ENCODE assay signal across 9 cellular contexts in the genomic region with DNA sequence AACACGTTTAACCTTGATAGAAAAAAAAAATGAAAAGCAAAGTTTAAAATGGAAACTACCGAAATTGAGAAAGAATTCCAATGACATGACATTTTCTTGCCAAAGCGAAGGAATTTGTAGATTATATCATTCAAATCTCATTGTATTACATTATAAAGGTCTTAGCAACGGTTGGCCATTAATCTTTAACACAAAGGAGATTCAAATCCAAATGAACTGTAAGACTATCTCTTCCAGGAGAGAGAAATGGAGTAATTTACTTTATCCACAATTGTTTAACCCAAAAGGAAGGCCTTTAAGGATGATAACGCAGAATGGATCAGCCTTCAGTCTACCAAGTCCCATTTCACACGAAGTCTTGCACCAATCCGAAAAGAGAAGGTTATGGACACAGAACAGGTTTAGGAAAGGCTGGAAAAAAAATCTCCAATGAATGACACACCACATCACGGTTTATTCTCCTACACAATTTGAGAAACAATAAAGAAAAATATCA. TPM values are rescaled to one million over a fixed set of nuclear protein-coding genes. Genes with fewer than 3 reads are reported as not detected.
DNase-seq lines count a peak whose midpoint lies in the region; ATAC-seq, FAIRE-seq and TF ChIP-seq lines count a peak whose summit lies in the region.
"Had no signal": no experiment of that assay in that cellular context is flagged by ENCODE, and none has a peak within 500 bp of the region (broad histone marks: within the 10 kb centered on the region; RNA-seq: fewer than 3 reads in every experiment).

No MANE protein-coding gene starts in this region.

- peaks cover 25% of the 10 kb centered on the region for H3K4me1 ChIP-seq in keratinocyte (ENCODE audit: control insufficient read depth, extremely low read depth, insufficient read depth, low read length)
- peaks cover 9% of the 10 kb centered on the region for H3K4me1 ChIP-seq in thymus (ENCODE audit: control insufficient read depth, insufficient read depth, low read length)

- ATAC-seq in GM18505 (IDR thresholded peaks at IDR 0.05; ENCODE audit: unreplicated experiment) = no peak
- ATAC-seq: GM12878 had no signal

- H3K4me2 ChIP-seq in keratinocyte (ENCODE audit: control insufficient read depth, extremely low read depth, insufficient read depth, low read depth, low read length) = peak overlapping the region; percentile 92

- H3K27ac ChIP-seq in keratinocyte (ENCODE audit: control insufficient read depth, insufficient read depth, low read length) = peak overlapping the region; percentile 83
- H3K27ac ChIP-seq in thymus (ENCODE audit: low read depth) = no peak overlapping the region

- no peak overlapping the region for H3K27ac Mint-ChIP-seq in activated naive CD4-positive, alpha-beta T cell treated with anti-CD3 and anti-CD28 coated beads for 36 hours
- H3K27ac Mint-ChIP-seq in activated T-helper 2 cell treated with anti-CD3 and anti-CD28 coated beads, Interferon-gamma antibody, Interleukin-2, Interleukin-4, amounts not matched to agents 10 μg/mL and 5 μg/mL and 100 μg/mL, durations not matched to agents 14 hours and 24 hours and 36 hours = no peak overlapping the region

- no peaks in the 10 kb centered on the region for H4K20me1 ChIP-seq in keratinocyte (ENCODE audit: control insufficient read depth, extremely low read depth, insufficient read depth, low read length)

- DNase-seq in activated naive CD4-positive, alpha-beta T cell treated with anti-CD3 and anti-CD28 coated beads for 36 hours = no peak
- DNase-seq in activated naive CD4-positive, alpha-beta T cell (lab: John Stamatoyannopoulos, UW) = no peak
- DNase-seq in activated T-helper 2 cell treated with anti-CD3 and anti-CD28 coated beads, Interferon-gamma antibody, Interleukin-2, Interleukin-4, amounts not matched to agents 10 μg/mL and 5 μg/mL and 100 μg/mL, durations not matched to agents 14 hours and 24 hours and 36 hours (ENCODE audit: low spot score) = no peak
- DNase-seq in keratinocyte (ENCODE audit: low read depth, low spot score) = no peak
- no peak for DNase-seq in NCI-H774 (lab: John Stamatoyannopoulos, UW)
- DNase-seq in COLO829 (ENCODE audit: low spot score) = no peak

- CTCF ChIA-PET in activated naive CD4-positive, alpha-beta T cell treated with anti-CD3 and anti-CD28 coated beads for 36 hours (lab: Charles Lee) = no interaction called here

- H2AFZ ChIP-seq in keratinocyte (ENCODE audit: control insufficient read depth, low read length) = no peak overlapping the region

- H3K4me3 ChIP-seq in keratinocyte (ENCODE audit: control insufficient read depth in 2 of 3, extremely low read depth in 1 of 3, insufficient read depth in 2 of 3, low read depth in 1 of 3, low read length in 3 of 3) (peak overlapping the region; percentile 96 to 99 (median 96)), thymus (ENCODE audit: low read length) (peak overlapping the region; percentile 69)

- 82% methylated on average over 8 of the region's 8 CpGs for WGBS in thymus

- intact Hi-C loops in activated naive CD4-positive, alpha-beta T cell treated with anti-CD3 and anti-CD28 coated beads for 36 hours (cut with micrococcal nuclease) = loop anchor here (5.0 kb wide), 3 partner anchors 126 to 411 kb away; a partner anchor contains a TSS
- intact Hi-C loops in activated T-helper 2 cell treated with anti-CD3 and anti-CD28 coated beads, Interferon-gamma antibody, Interleukin-2, Interleukin-4, amounts not matched to agents 10 μg/mL and 5 μg/mL and 100 μg/mL, durations not matched to agents 14 hours and 24 hours and 36 hours (cut with micrococcal nuclease) = loop anchor here (10.0 kb wide), 1 partner anchor 177 kb away; no protein-coding TSS in a partner anchor

- peaks cover 10% of the 10 kb centered on the region for H3K4me1 Mint-ChIP-seq in activated naive CD4-positive, alpha-beta T cell treated with anti-CD3 and anti-CD28 coated beads for 36 hours (ENCODE audit: low read depth)
- peaks cover 9% of the 10 kb centered on the region for H3K4me1 Mint-ChIP-seq in activated T-helper 2 cell treated with anti-CD3 and anti-CD28 coated beads, Interferon-gamma antibody, Interleukin-2, Interleukin-4, amounts not matched to agents 10 μg/mL and 5 μg/mL and 100 μg/mL, durations not matched to agents 14 hours and 24 hours and 36 hours (ENCODE audit: low read depth)

- no peaks in the 10 kb centered on the region for H3K9me3 ChIP-seq in keratinocyte (ENCODE audit: control insufficient read depth, low read depth, low read length)
- H3K9me3 ChIP-seq in thymus (ENCODE audit: control insufficient read depth) = peaks cover 2% of the 10 kb centered on the region

- dilution Hi-C loops in keratinocyte (cut with MboI; ENCODE audit: extremely low pct_ligation_motif_present, low sequenced_read_pairs) = no loop called here

- H3K79me2 ChIP-seq in keratinocyte (ENCODE audit: control insufficient read depth, insufficient read depth, low read length) = peaks cover 60% of the 10 kb centered on the region

- H3K9me3 Mint-ChIP-seq in activated naive CD4-positive, alpha-beta T cell treated with anti-CD3 and anti-CD28 coated beads for 36 hours = no peaks in the 10 kb centered on the region
- H3K9me3 Mint-ChIP-seq in activated T-helper 2 cell treated with anti-CD3 and anti-CD28 coated beads, Interferon-gamma antibody, Interleukin-2, Interleukin-4, amounts not matched to agents 10 μg/mL and 5 μg/mL and 100 μg/mL, durations not matched to agents 14 hours and 24 hours and 36 hours = no peaks in the 10 kb centered on the region

- H3K9me1 ChIP-seq in keratinocyte (ENCODE audit: control insufficient read depth, extremely low read depth, insufficient read depth, low read length) = no peaks in the 10 kb centered on the region

- no peak for FAIRE-seq in keratinocyte (lab: Jason Lieb, UNC)
- FAIRE-seq: GM12878 had no signal

- H3K9ac ChIP-seq in keratinocyte (ENCODE audit: control insufficient read depth, extremely low read depth, insufficient read depth, low read length) = peak overlapping the region; percentile 90

- H3K4me3 Mint-ChIP-seq in activated naive CD4-positive, alpha-beta T cell treated with anti-CD3 and anti-CD28 coated beads for 36 hours = peak overlapping the region; percentile 1
- H3K4me3 Mint-ChIP-seq in activated T-helper 2 cell treated with anti-CD3 and anti-CD28 coated beads, Interferon-gamma antibody, Interleukin-2, Interleukin-4, amounts not matched to agents 10 μg/mL and 5 μg/mL and 100 μg/mL, durations not matched to agents 14 hours and 24 hours and 36 hours (ENCODE audit: low read depth) = peak overlapping the region; percentile 85

- no peak for TF ChIP-seq CTCF in keratinocyte (optimal IDR thresholded peaks at IDR 0.05 in 1 of 3, IDR thresholded peaks at IDR 0.05 in 1 of 3, conservative IDR thresholded peaks at IDR 0.05 in 1 of 3; ENCODE audit: extremely low read depth in 1 of 3, insufficient read depth in 2 of 3, low read length in 3 of 3)

- no peak for TF ChIP-seq POLR2A in GM18505 (IDR thresholded peaks at IDR 0.05; ENCODE audit: borderline replicate concordance, extremely low read depth, insufficient read depth, insufficient read length)

- H3K27me3 Mint-ChIP-seq in activated naive CD4-positive, alpha-beta T cell treated with anti-CD3 and anti-CD28 coated beads for 36 hours (ENCODE audit: low read depth) = peaks cover 24% of the 10 kb centered on the region
- peaks cover 66% of the 10 kb centered on the region for H3K27me3 Mint-ChIP-seq in activated T-helper 2 cell treated with anti-CD3 and anti-CD28 coated beads, Interferon-gamma antibody, Interleukin-2, Interleukin-4, amounts not matched to agents 10 μg/mL and 5 μg/mL and 100 μg/mL, durations not matched to agents 14 hours and 24 hours and 36 hours (ENCODE audit: low read depth)

- H3K36me3 ChIP-seq in keratinocyte (ENCODE audit: control insufficient read depth in 2 of 2, extremely low read depth in 1 of 2, insufficient read depth in 2 of 2, low read length in 2 of 2) = no peaks in the 10 kb centered on the region
- H3K36me3 ChIP-seq in thymus (ENCODE audit: control insufficient read depth, insufficient read depth) = no peaks in the 10 kb centered on the region

- H3K27me3 ChIP-seq in keratinocyte (ENCODE audit: control insufficient read depth, extremely low read depth, insufficient read depth, low read length) = no peaks in the 10 kb centered on the region
- peaks cover 48% of the 10 kb centered on the region for H3K27me3 ChIP-seq in thymus (ENCODE audit: control insufficient read depth, insufficient read depth)

- no peaks in the 10 kb centered on the region for H3K36me3 Mint-ChIP-seq in activated naive CD4-positive, alpha-beta T cell treated with anti-CD3 and anti-CD28 coated beads for 36 hours (ENCODE audit: low read depth)
- H3K36me3 Mint-ChIP-seq in activated T-helper 2 cell treated with anti-CD3 and anti-CD28 coated beads, Interferon-gamma antibody, Interleukin-2, Interleukin-4, amounts not matched to agents 10 μg/mL and 5 μg/mL and 100 μg/mL, durations not matched to agents 14 hours and 24 hours and 36 hours (ENCODE audit: low read depth) = no peaks in the 10 kb centered on the region

RNA-seq across cellular contexts. Expression of a gene that starts 1.5 kb away (rescaled TPM):
- 1 to 10 TPM in 1 of 2 experiments, under 1 TPM in 1; 0.91 to 2.0 TPM for total RNA-seq in activated naive CD4-positive, alpha-beta T cell treated with anti-CD3 and anti-CD28 coated beads for 36 hours
- total RNA-seq in activated T-helper 2 cell treated with anti-CD3 and anti-CD28 coated beads, Interferon-gamma antibody, Interleukin-2, Interleukin-4, amounts not matched to agents 10 μg/mL and 5 μg/mL and 100 μg/mL, durations not matched to agents 14 hours and 24 hours and 36 hours = 0.11 and 0.14 TPM in 2 replicates
- polyA plus RNA-seq in keratinocyte = 50.2 to 63.8 TPM (median 61.0 TPM) in 3 replicates
- 65.7 TPM for polyA plus RNA-seq in keratinocyte (2011; ENCODE audit: low read depth)
- polyA plus RNA-seq in keratinocyte (2011; cell fraction: cytosol; rRNA removed) = 69.5 and 113 TPM in 2 replicates
- polyA plus RNA-seq in keratinocyte (2011; cell fraction: nucleus; rRNA removed) = 63.6 and 76.8 TPM in 2 replicates
- 33.5 and 59.5 TPM in 2 replicates for polyA plus RNA-seq in keratinocyte (2012; ENCODE audit: low replicate concordance)
- polyA minus RNA-seq in keratinocyte = 25.2 to 127 TPM (median 102 TPM) in 3 replicates
- polyA minus RNA-seq in keratinocyte (2011; cell fraction: cytosol; rRNA and poly(A)+ RNA removed) = 50.5 TPM
- polyA minus RNA-seq in keratinocyte (2011; cell fraction: nucleus; rRNA and poly(A)+ RNA removed) = 26.5 and 63.1 TPM in 2 replicates
- polyA plus RNA-seq in thymus = 18.3 TPM
